8 cellular contexts compared by ENCODE assay signal in genomic region chr5:54519083-54519541, GRCh38. TPM values are rescaled to one million over a fixed set of nuclear protein-coding genes. Genes with fewer than 3 reads are reported as not detected.
DNase-seq lines count a peak whose midpoint lies in the region; ATAC-seq and TF ChIP-seq lines count a peak whose summit lies in the region.

No MANE protein-coding gene starts in this region.

- peak overlapping the region; percentile 28 to 87 (median 54) for H3K27ac Mint-ChIP-seq in naive B cell

- peak in 1 of 4 donors; percentile 14 for ATAC-seq in heart left ventricle
- no peak for ATAC-seq in Right ventricle myocardium inferior
- no peak for ATAC-seq in naive B cell (ENCODE audit: low read depth in 2 of 2)
- no peak for ATAC-seq in GM18505 (IDR thresholded peaks at IDR 0.05; ENCODE audit: unreplicated experiment)

- H3K27me3 Mint-ChIP-seq in naive B cell: peaks cover 0 to 6% (median 0%) of the 10 kb centered on the region in 3 donors

- H3K9ac ChIP-seq in duodenal mucosa (ENCODE audit: low read depth in 1 of 2, low read length in 2 of 2): peak overlapping the region; percentile 73 to 88

- peak overlapping the region; percentile 88 to 100 (median 97) for H3K4me3 ChIP-seq in heart left ventricle
- peak overlapping the region; percentile 89 to 91 for H3K4me3 ChIP-seq in duodenal mucosa (ENCODE audit: low read depth in 1 of 2, low read length in 2 of 2)

- TF ChIP-seq CTCF in heart left ventricle (IDR thresholded peaks at IDR 0.05): no peak

- H3K27ac ChIP-seq in heart left ventricle (peak overlapping the region in 11 of 12 donors; percentile 95 to 99 (median 98)), duodenal mucosa (ENCODE audit: low read depth, low read length) (no peak overlapping the region)

- H3K27me3 ChIP-seq in heart left ventricle: no peaks in the 10 kb centered on the region
- H3K27me3 ChIP-seq in duodenal mucosa (ENCODE audit: control insufficient read depth in 1 of 2, insufficient read depth in 2 of 2, low read length in 2 of 2): no peaks in the 10 kb centered on the region

- 68 to 76% (median 70%) methylated on average over 17 to 31 of the region's 31 CpGs for WGBS in heart left ventricle, 4 donors

- H3K4me3 Mint-ChIP-seq in naive B cell: peak overlapping the region; percentile 87 to 100 (median 96)

- H3K36me3 Mint-ChIP-seq in naive B cell: peaks cover 0 to 23% of the 10 kb centered on the region in 2 donors

- intact Hi-C loops in heart left ventricle (cut with DNase I): loop anchor here in 9 of 10 donors (5.0 to 10.0 kb wide), 9 partner anchors 128 to 646 kb away; partner anchors contain the start of gene GPX8 (in 1 of the 9)
- intact Hi-C loops in Right ventricle myocardium inferior (cut with DNase I): loop anchor here (2.0 to 5.0 kb wide), 4 partner anchors 63 to 268 kb away; no protein-coding TSS in a partner anchor

- no peak for TF ChIP-seq POLR2A in heart left ventricle (IDR thresholded peaks at IDR 0.05)
- TF ChIP-seq POLR2A in GM18505 (IDR thresholded peaks at IDR 0.05; ENCODE audit: borderline replicate concordance, extremely low read depth, insufficient read depth, insufficient read length): no peak

- H3K36me3 ChIP-seq in heart left ventricle (peaks cover 0 to 8% (median 0%) of the 10 kb centered on the region in 9 donors), duodenal mucosa (ENCODE audit: control insufficient read depth in 1 of 2, insufficient read depth in 2 of 2, low read length in 2 of 2) (no peaks in the 10 kb centered on the region)

- H3K9me3 ChIP-seq in heart left ventricle (no peaks in the 10 kb centered on the region), duodenal mucosa (ENCODE audit: control insufficient read depth in 1 of 2, low read length in 2 of 2) (no peaks in the 10 kb centered on the region)

- H3K9me3 Mint-ChIP-seq in naive B cell: no peaks in the 10 kb centered on the region

- H3K4me1 ChIP-seq in heart left ventricle (peaks cover 4 to 62% (median 40%) of the 10 kb centered on the region in 12 donors), duodenal mucosa (ENCODE audit: control insufficient read depth in 1 of 2, insufficient read depth in 2 of 2, low read length in 2 of 2) (peaks cover 49 to 57% of the 10 kb centered on the region in 2 donors)

- peaks cover 41 to 58% (median 45%) of the 10 kb centered on the region in 3 donors for H3K4me1 Mint-ChIP-seq in naive B cell

- peak in 3 of 5 donors; percentile 40 to 63 (median 54) for DNase-seq in heart left ventricle
- no peak for DNase-seq in Right ventricle myocardium inferior (ENCODE audit: missing footprints)
- DNase-seq in naive B cell: no peak
- DNase-seq in iPS-NIHi7 (ENCODE audit: extremely low spot score): no peak
- no peak for DNase-seq in activated effector memory CD4-positive, alpha-beta T cell treated with Interleukin-2 at 50 U/mL for 16 hours
- DNase-seq in NCI-H2029 (lab: John Stamatoyannopoulos, UW): no peak

RNA-seq across cellular contexts. Expression of gene SNX18, which starts 1.6 kb away (rescaled TPM):
- 10 to 100 TPM; 18.8 to 39.6 (median 23.4) TPM for total RNA-seq in heart left ventricle
- polyA plus RNA-seq in heart left ventricle: 10 to 100 TPM in 1 of 2 donors, 1 to 10 TPM in 1; 4.1 to 16.7 TPM
- total RNA-seq in Right ventricle myocardium inferior: 25.2 TPM
- polyA plus RNA-seq in naive B cell (ENCODE audit: low read depth in 6 of 6): 10 to 100 TPM in 1 of 6 donors, 1 to 10 TPM in 4, under 1 TPM in 1; 0.74 to 10.2 (median 7.6) TPM

Comparison
In these comparisons a context has a peak if more than half of its experiments do, and no peak if none do; other contexts are left out.
1. DNase-seq: peak in heart left ventricle (3 of 5); none in Right ventricle myocardium inferior (single experiment), naive B cell (single experiment), iPS-NIHi7 (single experiment), activated effector memory CD4-positive, alpha-beta T cell treated with Interleukin-2 at 50 U/mL for 16 hours (single experiment) and NCI-H2029 (single experiment).